Comparison of ENCODE assay signal across 1 cellular context in genomic region chr5:57495285-57495684, GRCh38.
TF ChIP-seq lines count a peak whose summit lies in the region.

No MANE protein-coding gene starts in this region.

TF ChIP-seq in HCT116, 20 proteins besides CTCF, POLR2A, EP300 and RAD21 (continued from another document):
- TF ChIP-seq REST (IDR thresholded peaks at IDR 0.05; ENCODE audit: low read depth) (no peak), MAX (IDR thresholded peaks at IDR 0.05) (no peak), ATF3 (IDR thresholded peaks at IDR 0.05) (no peak), EZH2phosphoT487 (IDR thresholded peaks at IDR 0.05; ENCODE audit: borderline replicate concordance) (no peak), CBX3 (IDR thresholded peaks at IDR 0.05; ENCODE audit: low read depth) (no peak), SP1 (IDR thresholded peaks at IDR 0.05; ENCODE audit: low read depth) (no peak), ZNF274 (IDR thresholded peaks at IDR 0.05; ENCODE audit: low read depth, low read length) (no peak), ZBTB33 (IDR thresholded peaks at IDR 0.05; ENCODE audit: extremely low read depth, insufficient replicate concordance, low read length) (no peak), POLR2AphosphoS5 (IDR thresholded peaks at IDR 0.05; ENCODE audit: low read depth, low read length) (no peak)
